Comparison of ENCODE assay signal across 9 cellular contexts in the genomic region with DNA sequence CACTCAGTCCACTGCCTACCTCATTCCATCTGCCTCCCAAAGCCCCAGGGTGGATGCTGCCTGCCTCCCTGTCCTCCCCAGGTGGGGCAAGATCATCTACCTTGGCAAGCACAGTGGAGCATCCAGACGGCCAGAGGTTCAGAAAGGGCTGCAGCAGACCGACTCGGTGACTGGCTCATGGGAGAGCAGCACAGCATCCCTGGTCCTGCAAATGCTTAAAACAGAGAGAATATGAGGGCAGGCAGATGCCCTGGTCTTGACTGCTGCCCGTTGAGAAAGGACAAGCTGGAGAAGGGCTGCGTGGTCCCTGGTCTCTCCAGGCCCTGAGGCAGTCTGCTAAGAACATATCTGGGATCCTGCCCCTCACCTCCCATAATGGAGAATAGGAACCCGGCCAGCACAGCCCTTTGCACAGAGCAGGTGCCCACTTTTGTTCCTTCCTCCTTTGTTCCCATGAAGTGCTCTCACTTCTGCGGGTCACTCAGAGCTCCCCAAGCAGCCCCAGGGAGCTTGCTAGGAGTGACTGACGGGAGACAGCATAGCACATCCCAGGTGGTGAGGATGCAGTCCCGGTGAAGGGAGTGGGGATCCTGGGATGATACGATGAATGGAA. TPM values are rescaled to one million over a fixed set of nuclear protein-coding genes. Genes with fewer than 3 reads are reported as not detected.
A peak's percentile ranks its signal among the peaks of the same experiment; 100 is the strongest.
DNase-seq lines count a peak whose midpoint lies in the region; ATAC-seq and TF ChIP-seq lines count a peak whose summit lies in the region.
"Had no signal": no experiment of that assay in that cellular context is flagged by ENCODE, and none has a peak within 500 bp of the region (broad histone marks: within the 10 kb centered on the region; RNA-seq: fewer than 3 reads in every experiment).

No MANE protein-coding gene starts in this region.

- no peaks in the 10 kb centered on the region for H3K9me3 Mint-ChIP-seq in memory B cell
- no peaks in the 10 kb centered on the region for H3K9me3 Mint-ChIP-seq in type B pancreatic cell

- H3K4me3 ChIP-seq in cardiac muscle cell (no peak overlapping the region), adipocyte (ENCODE audit: low read length) (peak overlapping the region; percentile 82)

- TF ChIP-seq CTCF in cardiac muscle cell (IDR thresholded peaks at IDR 0.05; ENCODE audit: low read depth, low read length) (no peak), type B pancreatic cell (conservative IDR thresholded peaks at IDR 0.05) (no peak)

- H3K27me3 Mint-ChIP-seq in memory B cell, result no peaks in the 10 kb centered on the region
- H3K27me3 Mint-ChIP-seq in type B pancreatic cell, result no peaks in the 10 kb centered on the region

- H3K4me3 Mint-ChIP-seq in memory B cell (peak overlapping the region; percentile 91), type B pancreatic cell (peak overlapping the region; percentile 86)

- peaks cover 35% of the 10 kb centered on the region for H3K4me1 Mint-ChIP-seq in memory B cell
- H3K4me1 Mint-ChIP-seq in type B pancreatic cell (ENCODE audit: unreplicated experiment), result peaks cover 6% of the 10 kb centered on the region

- H3K27ac Mint-ChIP-seq in memory B cell (peak overlapping the region; percentile 97), type B pancreatic cell (peak overlapping the region; percentile 78)

- H3K9me3 ChIP-seq in cardiac muscle cell (ENCODE audit: low read depth) (no peaks in the 10 kb centered on the region), adipocyte (ENCODE audit: control insufficient read depth, low read length) (no peaks in the 10 kb centered on the region)

- H3K4me1 ChIP-seq in cardiac muscle cell (ENCODE audit: low read depth) (no peaks in the 10 kb centered on the region), adipocyte (ENCODE audit: control insufficient read depth, insufficient read depth, low read length) (peaks cover 11% of the 10 kb centered on the region)

- H3K9ac ChIP-seq in adipocyte (ENCODE audit: low read length), result peak overlapping the region; percentile 87

- intact Hi-C loops in left ventricle myocardium superior (cut with micrococcal nuclease), result no loop called here
- intact Hi-C loops in posterior vena cava (cut with DNase I), result no loop called here

- ATAC-seq in left ventricle myocardium superior, result no peak
- no peak for ATAC-seq in memory B cell (ENCODE audit: low read depth)
- ATAC-seq in esophagus mucosa, result no peak
- no peak for ATAC-seq in HG03175 (IDR thresholded peaks at IDR 0.05; ENCODE audit: unreplicated experiment)

- peak overlapping the region; percentile 67 for H3K27ac ChIP-seq in cardiac muscle cell

- H3K27me3 ChIP-seq in cardiac muscle cell, result no peaks in the 10 kb centered on the region
- H3K27me3 ChIP-seq in adipocyte (replicated peaks; ENCODE audit: control insufficient read depth, insufficient read depth, low read length), result no peaks in the 10 kb centered on the region

- H3K36me3 Mint-ChIP-seq in memory B cell (peaks cover 27% of the 10 kb centered on the region), type B pancreatic cell (peaks cover 28% of the 10 kb centered on the region)

- H3K36me3 ChIP-seq in cardiac muscle cell, result peaks cover 15% of the 10 kb centered on the region
- H3K36me3 ChIP-seq in adipocyte (ENCODE audit: control insufficient read depth, insufficient read depth, low read length, severe bottlenecking), result peaks cover 41% of the 10 kb centered on the region

- DNase-seq in cardiac muscle cell (ENCODE audit: low read depth in 1 of 2, low spot score in 1 of 2) (no peak), left ventricle myocardium superior (no peak), adipocyte (ENCODE audit: low read depth) (no peak), memory B cell (ENCODE audit: low spot score in 2 of 2) (no peak), type B pancreatic cell (ENCODE audit: extremely low spot score, unreplicated experiment) (no peak), posterior vena cava (ENCODE audit: low spot score) (no peak)
- DNase-seq: NCI-H1048 had no signal

RNA-seq across cellular contexts. Expression of a gene that starts 1.4 kb away (rescaled TPM):
- total RNA-seq in cardiac muscle cell, result 32.1 and 58.6 TPM in 2 replicates
- 60.9 and 101 TPM in 2 replicates for polyA plus RNA-seq in cardiac muscle cell
- total RNA-seq in left ventricle myocardium superior, result 28.9 TPM
- 60.5 and 72.4 TPM in 2 replicates for total RNA-seq in type B pancreatic cell (ENCODE audit: low replicate concordance)
- total RNA-seq in esophagus mucosa, result 29.7 TPM
- 10 to 100 TPM; 53.2 to 60.8 TPM for total RNA-seq in posterior vena cava

RNA-seq across cellular contexts. Expression of a gene that starts 30.3 kb away (rescaled TPM):
- 22.9 and 45.1 TPM in 2 replicates for total RNA-seq in cardiac muscle cell
- polyA plus RNA-seq in cardiac muscle cell, result 27.5 and 40.6 TPM in 2 replicates
- total RNA-seq in left ventricle myocardium superior, result 11.6 TPM
- total RNA-seq in type B pancreatic cell (ENCODE audit: low replicate concordance), result 6.1 and 14.9 TPM in 2 replicates
- total RNA-seq in esophagus mucosa, result 1.5 TPM
- total RNA-seq in posterior vena cava, result 1 to 10 TPM; 7.0 to 9.6 TPM
